ENCODE assay signal across 30 cellular contexts in the genomic region with DNA sequence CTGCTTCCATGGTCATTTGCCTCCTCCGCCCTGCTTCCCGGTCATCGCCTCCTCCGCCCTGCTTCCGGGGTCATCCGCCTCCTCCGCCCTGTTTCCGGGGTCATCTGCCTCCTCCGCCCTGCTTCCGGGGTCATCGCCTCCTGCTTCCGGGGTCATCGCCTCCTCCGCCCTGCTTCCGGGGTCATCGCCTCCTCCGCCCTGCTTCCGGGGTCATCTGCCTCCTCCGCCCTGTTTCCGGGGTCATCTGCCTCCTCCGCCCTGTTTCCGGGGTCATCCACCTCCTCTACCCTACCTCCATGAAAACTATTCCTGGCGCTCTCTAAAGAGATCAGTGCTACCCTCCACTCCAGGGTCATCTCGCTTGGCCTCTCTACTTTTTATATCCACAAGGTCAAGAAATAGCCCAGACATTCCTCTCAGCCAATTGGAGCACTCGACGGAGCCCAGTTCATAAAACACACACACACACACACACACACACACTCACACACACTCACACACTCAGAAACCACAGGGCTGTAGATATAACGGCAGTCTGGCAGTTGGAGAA. TPM values are rescaled to one million over a fixed set of nuclear protein-coding genes. Genes with fewer than 3 reads are reported as not detected.
DNase-seq lines count a peak whose midpoint lies in the region; ATAC-seq, FAIRE-seq and TF ChIP-seq lines count a peak whose summit lies in the region.
"Had no signal": no experiment of that assay in that cellular context is flagged by ENCODE, and none has a peak within 500 bp of the region (broad histone marks: within the 10 kb centered on the region; RNA-seq: fewer than 3 reads in every experiment).

No MANE protein-coding gene starts in this region.

- no peak for FAIRE-seq in HepG2 (lab: Jason Lieb, UNC)
- FAIRE-seq: D721Med, GM12878 had no signal

- in situ Hi-C loops in HepG2 (cut with HindIII; ENCODE audit: extremely low pct_ligation_motif_present, low pct_unique_long_range_greater_than_20kb): no loop called here

- H3K79me2 ChIP-seq in HepG2 (ENCODE audit: insufficient read depth, low read length): no peaks in the 10 kb centered on the region

- POLR2A ChIA-PET in HepG2 (lab: Yijun Ruan, JAX): no interaction called here

- ATAC-seq in HepG2 (no peak), GM19452 (IDR thresholded peaks at IDR 0.05; ENCODE audit: unreplicated experiment) (no peak)
- ATAC-seq: activated CD4-positive, CD25-positive, alpha-beta regulatory T cell treated with anti-CD3 and anti-CD28 coated beads, Interleukin-2, amount 50 U/mL, for 24 hours; gastrocnemius medialis; GM12878; left cardiac atrium had no signal

- intact Hi-C loops in HepG2 (cut with micrococcal nuclease; ENCODE audit: unreplicated experiment): no loop called here
- intact Hi-C loops in testis (cut with DNase I; ENCODE audit: low total_unique reads): no loop called here
- intact Hi-C loops in stomach (cut with DNase I; ENCODE audit: low total_unique reads): no loop called here

- no peak overlapping the region for H3K4me2 ChIP-seq in HepG2 (ENCODE audit: low read depth, low read length)

- H3K9ac ChIP-seq in HepG2 (ENCODE audit: insufficient read depth, low read depth, low read length): no peak overlapping the region

- H3K27me3 ChIP-seq in HepG2 (ENCODE audit: control insufficient read depth in 1 of 2, insufficient read depth in 2 of 2, low read length in 2 of 2) (peaks cover 0 to 25% of the 10 kb centered on the region in 2 experiments; a peak in 2 of 5 replicates), testis (no peaks in the 10 kb centered on the region), stomach (peaks cover 0 to 9% (median 0%) of the 10 kb centered on the region in 3 donors)
- H3K27me3 ChIP-seq: esophagus muscularis mucosa, SJCRH30 had no signal

- 62% methylated on average over 27 of the region's 27 CpGs for WGBS in HepG2 (ENCODE audit: low lambda C conversion rate)
- WGBS in testis, 2 donors: 53 to 62% methylated on average over 27 of the region's 27 CpGs
- WGBS in stomach, 5 donors: 69 to 86% (median 82%) methylated on average over 27 of the region's 27 CpGs

- TF ChIP-seq POLR2A in HepG2 (IDR thresholded peaks at IDR 0.05; ENCODE audit: insufficient read depth in 1 of 2, low read depth in 2 of 2, low read length in 2 of 2): no peak
- TF ChIP-seq POLR2A in testis (IDR thresholded peaks at IDR 0.05): no peak
- no peak for TF ChIP-seq POLR2A in stomach (IDR thresholded peaks at IDR 0.05)

- TF ChIP-seq RAD21 in HepG2 (CRISPR knock-in tag; IDR thresholded peaks at IDR 0.05): no peak

- BruUV-seq in HepG2 (replicated peaks; lab: Mats Ljungman, UMichigan): no TSS peak

- H2AFZ ChIP-seq in HepG2 (ENCODE audit: low read length): no peak overlapping the region

- CTCF ChIA-PET in HepG2 (lab: Yijun Ruan, JAX; ENCODE audit: low intra/inter-chr PET ratio, low total read pairs): no interaction called here

- no peak for TF ChIP-seq CTCF in HepG2 (CRISPR knock-in tag; IDR thresholded peaks at IDR 0.05)
- no peak for TF ChIP-seq CTCF in testis (IDR thresholded peaks at IDR 0.05)
- TF ChIP-seq CTCF in stomach (IDR thresholded peaks at IDR 0.05): no peak

- no peak overlapping the region for H3K4me3 ChIP-seq in HepG2 (replicated peaks in 1 of 3; ENCODE audit: insufficient read depth in 1 of 3, low read depth in 2 of 3, low read length in 3 of 3)
- H3K4me3 ChIP-seq in testis: peak overlapping the region; percentile 15 to 26
- no peak overlapping the region for H3K4me3 ChIP-seq in stomach
- H3K4me3 ChIP-seq: esophagus muscularis mucosa, gastrocnemius medialis, GM12878, SJCRH30, skin epidermis had no signal

- H4K20me1 ChIP-seq in HepG2 (ENCODE audit: insufficient read depth, low read length): no peaks in the 10 kb centered on the region

- H3K9me3 ChIP-seq in HepG2 (ENCODE audit: low read length) (no peaks in the 10 kb centered on the region), testis (no peaks in the 10 kb centered on the region), stomach (no peaks in the 10 kb centered on the region)
- H3K9me3 ChIP-seq: esophagus muscularis mucosa, gastrocnemius medialis, SJCRH30 had no signal

- no peak overlapping the region for H3K27ac ChIP-seq in HepG2 (ENCODE audit: extremely low read length, insufficient read depth, low read length)
- no peak overlapping the region for H3K27ac ChIP-seq in testis
- no peak overlapping the region for H3K27ac ChIP-seq in stomach
- no peak overlapping the region for H3K27ac ChIP-seq in caudate nucleus (ENCODE audit: low read depth, low read length)
- H3K27ac ChIP-seq: C4-2B, esophagus muscularis mucosa, gastrocnemius medialis, SJCRH30, skin epidermis had no signal

- TF ChIP-seq EP300 in HepG2 (IDR thresholded peaks at IDR 0.05; ENCODE audit: low read depth in 2 of 2, low read length in 2 of 2) (no peak), HepG2 (CRISPR knock-in tag; IDR thresholded peaks at IDR 0.05; ENCODE audit: borderline replicate concordance) (no peak), stomach (IDR thresholded peaks at IDR 0.05) (no peak)

- H3K4me1 ChIP-seq in HepG2 (ENCODE audit: insufficient read depth, low read length) (no peaks in the 10 kb centered on the region), testis (no peaks in the 10 kb centered on the region), stomach (no peaks in the 10 kb centered on the region)
- H3K4me1 ChIP-seq: gastrocnemius medialis, SJCRH30 had no signal

- peak; percentile 37 for DNase-seq in HuH-7 (ENCODE audit: low spot score)
- DNase-seq in SW480 (ENCODE audit: low spot score): peak; percentile 66
- DNase-seq in HepG2 (ENCODE audit: low spot score): no peak
- peak; percentile 58 for DNase-seq in testis
- DNase-seq in stomach: no peak
- no peak for DNase-seq in caudate nucleus (lab: John Stamatoyannopoulos, UW)
- DNase-seq: activated CD4-positive, alpha-beta memory T cell treated with anti-CD3 and anti-CD28 coated beads for 36 hours; activated CD8-positive, alpha-beta memory T cell treated with anti-CD3 and anti-CD28 coated beads, Interleukin-2, amount 50 U/mL, for 4 hours; activated naive CD8-positive, alpha-beta T cell treated with anti-CD3 and anti-CD28 coated beads for 36 hours; gastrocnemius medialis; GOT3; IMR-90; left cardiac atrium; NCI-H1105; NCI-H187 treated with DMSO at 0.1 percent for 48 hours; NCI-H524 treated with DMSO at 0.1 percent for 48 hours; SJCRH30; T-helper 1 cell had no signal

- no peaks in the 10 kb centered on the region for H3K36me3 ChIP-seq in HepG2 (replicated peaks in 1 of 2; ENCODE audit: control insufficient read depth in 1 of 2, insufficient read depth in 2 of 2, low read length in 2 of 2)
- no peaks in the 10 kb centered on the region for H3K36me3 ChIP-seq in testis (ENCODE audit: low read depth, missing control alignments)
- no peaks in the 10 kb centered on the region for H3K36me3 ChIP-seq in stomach
- H3K36me3 ChIP-seq: esophagus muscularis mucosa, gastrocnemius medialis, SJCRH30 had no signal

RNA-seq across cellular contexts. Expression of gene TRARG1, which starts 44.8 kb away (rescaled TPM):
- total RNA-seq in HepG2 (2016; rRNA removed; fragmentation: Illumina TruSeq; extraction: Trizol) (not detected in 2 replicates), testis (1 to 10 TPM in 1 of 2 donors, under 1 TPM in 1; 0.99 to 1.3 TPM), stomach (under 1 TPM in 1 of 5 donors, not detected in 4; 0.18 TPM)
- total RNA-seq in HepG2 (2016; cell fraction: cytosol; rRNA removed; fragmentation: Illumina TruSeq; extraction: Trizol; ENCODE audit: low read depth): not detected in 2 replicates
- total RNA-seq in HepG2 (2016; cell fraction: insoluble cytoplasmic fraction; rRNA removed; fragmentation: Illumina TruSeq; extraction: Trizol): not detected in 2 replicates
- total RNA-seq in HepG2 (2016; cell fraction: membrane; rRNA removed; fragmentation: Illumina TruSeq; extraction: Trizol): not detected in 2 replicates
- not detected in 2 replicates for total RNA-seq in HepG2 (2016; cell fraction: nucleus; rRNA removed; fragmentation: Illumina TruSeq; extraction: Trizol)
- polyA plus RNA-seq in HepG2 (2011; rRNA removed) (not detected in 2 replicates), testis (ENCODE audit: insufficient read depth, low read depth, low replicate concordance) (1.3 TPM), stomach (under 1 TPM; 0.03 to 0.76 (median 0.25) TPM)
- not detected in 2 replicates for polyA plus RNA-seq in HepG2 (2011; cell fraction: cytosol; rRNA removed)
- not detected in 2 replicates for polyA plus RNA-seq in HepG2 (2011; cell fraction: nucleus; rRNA removed)
- polyA plus RNA-seq in HepG2 (2012): not detected in 2 replicates
- not detected in 2 replicates for polyA plus RNA-seq in HepG2 (2016; cell fraction: cytosol; fragmentation: Illumina TruSeq; extraction: Trizol; ENCODE audit: low read depth)
- not detected in 2 replicates for polyA plus RNA-seq in HepG2 (2016; cell fraction: insoluble cytoplasmic fraction; fragmentation: Illumina TruSeq; extraction: Trizol; ENCODE audit: low read depth)
- not detected in 2 replicates for polyA plus RNA-seq in HepG2 (2016; cell fraction: membrane; fragmentation: Illumina TruSeq; extraction: Trizol; ENCODE audit: low read depth)
- not detected in 2 replicates for polyA plus RNA-seq in HepG2 (2016; cell fraction: nucleus; fragmentation: Illumina TruSeq; extraction: Trizol; ENCODE audit: insufficient read depth, low read depth)
- polyA minus RNA-seq in HepG2 (2011; rRNA and poly(A)+ RNA removed; ENCODE audit: low replicate concordance): not detected in 2 replicates
- polyA minus RNA-seq in HepG2 (2011; cell fraction: cytosol; rRNA and poly(A)+ RNA removed): not detected in 2 replicates
- polyA minus RNA-seq in HepG2 (2011; cell fraction: nucleus; rRNA and poly(A)+ RNA removed): not detected in 2 replicates
- total RNA-seq: activated CD4-positive, alpha-beta memory T cell treated with anti-CD3 and anti-CD28 coated beads for 36 hours; activated naive CD8-positive, alpha-beta T cell treated with anti-CD3 and anti-CD28 coated beads for 36 hours; activated T-helper 2 cell treated with anti-CD3 and anti-CD28 coated beads, Interferon-gamma antibody, Interleukin-2, Interleukin-4, amounts not matched to agents 10 μg/mL and 5 μg/mL and 100 μg/mL, durations not matched to agents 14 hours and 24 hours and 36 hours; GM12878; IMR-90; natural killer cell treated with Interleukin-12 subunit alpha and Interleukin-12 subunit beta and Interleukin-15 and Interleukin-18, amount 100 ng/mL, for 72 hours; osteocyte; renal cortical epithelial cell; SJCRH30 had no signal
- polyA plus RNA-seq: GM12878, IMR-90 had no signal

RNA-seq across cellular contexts. Expression of gene BHLHA9, which starts 54.0 kb away (rescaled TPM):
- total RNA-seq in HepG2 (2016; rRNA removed; fragmentation: Illumina TruSeq; extraction: Trizol) (not detected in 2 replicates), testis (under 1 TPM; 0.56 to 0.79 TPM), stomach (not detected)
- total RNA-seq in HepG2 (2016; cell fraction: cytosol; rRNA removed; fragmentation: Illumina TruSeq; extraction: Trizol; ENCODE audit: low read depth): not detected in 2 replicates
- not detected in 2 replicates for total RNA-seq in HepG2 (2016; cell fraction: insoluble cytoplasmic fraction; rRNA removed; fragmentation: Illumina TruSeq; extraction: Trizol)
- total RNA-seq in HepG2 (2016; cell fraction: membrane; rRNA removed; fragmentation: Illumina TruSeq; extraction: Trizol): not detected in 2 replicates
- total RNA-seq in HepG2 (2016; cell fraction: nucleus; rRNA removed; fragmentation: Illumina TruSeq; extraction: Trizol): not detected in 2 replicates
- polyA plus RNA-seq in HepG2 (2011; rRNA removed) (not detected in 2 replicates), testis (ENCODE audit: insufficient read depth, low read depth, low replicate concordance) (not detected), stomach (not detected)
- not detected in 2 replicates for polyA plus RNA-seq in HepG2 (2011; cell fraction: cytosol; rRNA removed)
- polyA plus RNA-seq in HepG2 (2011; cell fraction: nucleus; rRNA removed): not detected in 2 replicates
- not detected in 2 replicates for polyA plus RNA-seq in HepG2 (2012)
- polyA plus RNA-seq in HepG2 (2016; cell fraction: cytosol; fragmentation: Illumina TruSeq; extraction: Trizol; ENCODE audit: low read depth): not detected in 2 replicates
- polyA plus RNA-seq in HepG2 (2016; cell fraction: insoluble cytoplasmic fraction; fragmentation: Illumina TruSeq; extraction: Trizol; ENCODE audit: low read depth): not detected in 2 replicates
- not detected in 2 replicates for polyA plus RNA-seq in HepG2 (2016; cell fraction: membrane; fragmentation: Illumina TruSeq; extraction: Trizol; ENCODE audit: low read depth)
- not detected in 2 replicates for polyA plus RNA-seq in HepG2 (2016; cell fraction: nucleus; fragmentation: Illumina TruSeq; extraction: Trizol; ENCODE audit: insufficient read depth, low read depth)
- polyA minus RNA-seq in HepG2 (2011; rRNA and poly(A)+ RNA removed; ENCODE audit: low replicate concordance): not detected in 2 replicates
- not detected in 2 replicates for polyA minus RNA-seq in HepG2 (2011; cell fraction: cytosol; rRNA and poly(A)+ RNA removed)
- not detected in 2 replicates for polyA minus RNA-seq in HepG2 (2011; cell fraction: nucleus; rRNA and poly(A)+ RNA removed)
- total RNA-seq: activated CD4-positive, alpha-beta memory T cell treated with anti-CD3 and anti-CD28 coated beads for 36 hours; activated naive CD8-positive, alpha-beta T cell treated with anti-CD3 and anti-CD28 coated beads for 36 hours; activated T-helper 2 cell treated with anti-CD3 and anti-CD28 coated beads, Interferon-gamma antibody, Interleukin-2, Interleukin-4, amounts not matched to agents 10 μg/mL and 5 μg/mL and 100 μg/mL, durations not matched to agents 14 hours and 24 hours and 36 hours; aorta; esophagus muscularis mucosa; gastrocnemius medialis; GM12878; IMR-90; left cardiac atrium; natural killer cell treated with Interleukin-12 subunit alpha and Interleukin-12 subunit beta and Interleukin-15 and Interleukin-18, amount 100 ng/mL, for 72 hours; osteocyte; renal cortical epithelial cell; SJCRH30 had no signal
- polyA plus RNA-seq: aorta, GM12878, IMR-90 had no signal

Comparison
In these comparisons a context has a peak if more than half of its experiments do, and no peak if none do; other contexts are left out.
1. DNase-seq: peak in HuH-7 (single experiment), SW480 (single experiment) and testis (single experiment); none in HepG2 (single experiment), stomach (single experiment) and caudate nucleus (0 of 61).
2. H3K4me3 ChIP-seq: peak in testis (2 of 2); none in HepG2 (0 of 3) and stomach (0 of 4).